ENCODE assay signal across 17 cellular contexts in the genomic region with DNA sequence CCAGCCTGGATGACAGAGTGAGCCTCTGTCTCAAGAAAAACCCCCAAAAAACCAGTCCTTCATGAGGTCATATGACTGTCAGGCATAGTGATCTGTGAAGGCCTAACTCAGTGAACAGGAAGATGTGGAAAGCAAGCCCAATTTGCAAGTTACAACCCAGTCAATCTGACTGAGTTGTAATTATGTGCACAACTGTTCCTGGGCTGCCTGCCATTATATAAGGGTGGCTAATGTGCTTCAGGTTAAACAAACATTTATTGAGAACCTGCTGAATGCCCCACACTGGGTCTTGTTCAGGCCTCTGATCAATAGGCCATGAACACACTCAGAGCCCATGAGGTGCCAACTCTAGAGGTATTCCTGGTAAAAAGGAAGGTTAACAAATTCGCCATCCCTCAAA. TPM values are rescaled to one million over a fixed set of nuclear protein-coding genes. Genes with fewer than 3 reads are reported as not detected.
A peak's percentile ranks its signal among the peaks of the same experiment; 100 is the strongest.
DNase-seq lines count a peak whose midpoint lies in the region; ATAC-seq and TF ChIP-seq lines count a peak whose summit lies in the region.
"Had no signal": no experiment of that assay in that cellular context is flagged by ENCODE, and none has a peak within 500 bp of the region (broad histone marks: within the 10 kb centered on the region; RNA-seq: fewer than 3 reads in every experiment).

No MANE protein-coding gene starts in this region.

- H3K27ac ChIP-seq in colonic mucosa (no peak overlapping the region), breast epithelium (no peak overlapping the region)
- H3K27ac ChIP-seq: C4-2B had no signal

- H3K4me3 Mint-ChIP-seq in HFFc6, result no peak overlapping the region
- H3K4me3 Mint-ChIP-seq: CD4-positive, alpha-beta memory T cell; GM23338 had no signal

- no peaks in the 10 kb centered on the region for H3K9me3 Mint-ChIP-seq in HFFc6
- H3K9me3 Mint-ChIP-seq: CD4-positive, alpha-beta memory T cell; GM23338 had no signal

- H3K4me1 ChIP-seq in colonic mucosa (no peaks in the 10 kb centered on the region), mucosa of descending colon (ENCODE audit: low read depth) (no peaks in the 10 kb centered on the region), breast epithelium (no peaks in the 10 kb centered on the region)

- DNase-seq in NCI-H2029 treated with DMSO at 0.1 percent for 48 hours (lab: John Stamatoyannopoulos, UW) (peak; percentile 31), colonic mucosa (peak; percentile 32), mucosa of descending colon (peak in 1 of 3 donors; percentile 31), breast epithelium (ENCODE audit: low spot score in 2 of 2) (no peak), HFFc6 (no peak)
- DNase-seq: ACHN; CD4-positive, alpha-beta memory T cell; DMS153; DMS79 treated with DMSO at 0.1 percent for 48 hours; GF-D8; HCEC 1CT; IMR-90 had no signal

- H3K36me3 ChIP-seq in colonic mucosa, result no peaks in the 10 kb centered on the region
- no peaks in the 10 kb centered on the region for H3K36me3 ChIP-seq in mucosa of descending colon (ENCODE audit: low read depth)
- no peaks in the 10 kb centered on the region for H3K36me3 ChIP-seq in breast epithelium

- H3K4me3 ChIP-seq in colonic mucosa (no peak overlapping the region), mucosa of descending colon (no peak overlapping the region), breast epithelium (no peak overlapping the region)
- H3K4me3 ChIP-seq: GM23338, K562 had no signal

- ATAC-seq in mucosa of descending colon (peak; percentile 64), GM18520 (IDR thresholded peaks at IDR 0.05; ENCODE audit: unreplicated experiment) (no peak), GM21619 (IDR thresholded peaks at IDR 0.05; ENCODE audit: unreplicated experiment) (no peak)
- ATAC-seq: GM23338, K562 had no signal

- intact Hi-C loops in colonic mucosa (cut with DNase I), result no loop called here
- intact Hi-C loops in mucosa of descending colon (cut with DNase I, micrococcal nuclease), result no loop called here
- intact Hi-C loops in breast epithelium (cut with DNase I; ENCODE audit: low total_unique reads), result loop anchor here (1.0 kb wide), 1 partner anchor 14 kb away; no protein-coding TSS in a partner anchor

- H3K36me3 Mint-ChIP-seq in HFFc6 (ENCODE audit: low read depth), result no peaks in the 10 kb centered on the region
- H3K36me3 Mint-ChIP-seq: CD4-positive, alpha-beta memory T cell had no signal

- no peak for TF ChIP-seq POLR2A in breast epithelium (IDR thresholded peaks at IDR 0.05)

- H3K9me3 ChIP-seq in colonic mucosa, result no peaks in the 10 kb centered on the region
- no peaks in the 10 kb centered on the region for H3K9me3 ChIP-seq in mucosa of descending colon
- H3K9me3 ChIP-seq in breast epithelium, result no peaks in the 10 kb centered on the region

- no peaks in the 10 kb centered on the region for H3K27me3 ChIP-seq in colonic mucosa
- no peaks in the 10 kb centered on the region for H3K27me3 ChIP-seq in breast epithelium

- no peak overlapping the region for H3K9ac ChIP-seq in colonic mucosa (ENCODE audit: low read depth in 2 of 2, low read length in 2 of 2)

- H3K27ac Mint-ChIP-seq in HFFc6, result no peak overlapping the region
- H3K27ac Mint-ChIP-seq: CD4-positive, alpha-beta memory T cell; GM23338 had no signal

- TF ChIP-seq CTCF in colonic mucosa (IDR thresholded peaks at IDR 0.05) (no peak), mucosa of descending colon (IDR thresholded peaks at IDR 0.05) (no peak), breast epithelium (IDR thresholded peaks at IDR 0.05) (no peak), HFFc6 (IDR thresholded peaks at IDR 0.05) (no peak)

- H3K27me3 Mint-ChIP-seq in HFFc6 (ENCODE audit: insufficient read depth), result peaks cover 29% of the 10 kb centered on the region

- H3K4me1 Mint-ChIP-seq in HFFc6 (ENCODE audit: low read depth), result no peaks in the 10 kb centered on the region
- H3K4me1 Mint-ChIP-seq: CD4-positive, alpha-beta memory T cell; GM23338 had no signal

RNA-seq across cellular contexts. Expression of gene KIRREL1, which starts 38.2 kb away (rescaled TPM):
- total RNA-seq in colonic mucosa, result 10 to 100 TPM in 1 of 2 donors, 1 to 10 TPM in 1; 5.8 to 12.8 TPM
- total RNA-seq in mucosa of descending colon, result 10 to 100 TPM in 2 of 3 donors, 1 to 10 TPM in 1; 3.4 to 29.5 (median 13.5) TPM
- total RNA-seq in breast epithelium, result 10 to 100 TPM; 26.1 to 55.5 (median 34.1) TPM
- total RNA-seq in HFFc6 (2021; fragmentation: NEBNext Ultra II Directional; extraction: Animal tissue kit (Norgen Biotek cat#: 25700)), result 100 to 1,000 TPM in 5 of 6 experiments, 10 to 100 TPM in 1; 99.5 to 121 (median 107) TPM
- total RNA-seq: CD4-positive, alpha-beta memory T cell had no signal

Comparison
In these comparisons a context has a peak if more than half of its experiments do, and no peak if none do; other contexts are left out.
1. DNase-seq: peak in NCI-H2029 treated with DMSO at 0.1 percent for 48 hours (single experiment) and colonic mucosa (single experiment); none in breast epithelium (0 of 2) and HFFc6 (single experiment).